ENCODE assay signal across 1 cellular context in genomic region chr10:80184291-80184690, GRCh38.
TF ChIP-seq lines count a peak whose summit lies in the region.

No MANE protein-coding gene starts in this region.

TF ChIP-seq in WTC11, 78 proteins besides CTCF, POLR2A, EP300 and RAD21 (continued from another document):
- TF ChIP-seq CDX4 (CRISPR knock-in tag; IDR thresholded peaks at IDR 0.05; ENCODE audit: borderline replicate concordance) (no peak), MAX (CRISPR knock-in tag; IDR thresholded peaks at IDR 0.05) (no peak), CBFB (CRISPR knock-in tag; IDR thresholded peaks at IDR 0.05; ENCODE audit: low read depth) (no peak), E2F4 (CRISPR knock-in tag; IDR thresholded peaks at IDR 0.05; ENCODE audit: borderline replicate concordance, low read depth) (no peak), AFF4 (CRISPR knock-in tag; IDR thresholded peaks at IDR 0.05; ENCODE audit: borderline replicate concordance) (no peak), FOXJ3 (CRISPR knock-in tag; IDR thresholded peaks at IDR 0.05; ENCODE audit: borderline replicate concordance) (no peak)
